Comparison of ENCODE assay signal across 13 cellular contexts in genomic region chr7:74476546-74477095, GRCh38. TPM values are rescaled to one million over a fixed set of nuclear protein-coding genes. Genes with fewer than 3 reads are reported as not detected.
DNase-seq lines count a peak whose midpoint lies in the region; ATAC-seq and TF ChIP-seq lines count a peak whose summit lies in the region.
"Had no signal": no experiment of that assay in that cellular context is flagged by ENCODE, and none has a peak within 500 bp of the region (broad histone marks: within the 10 kb centered on the region; RNA-seq: fewer than 3 reads in every experiment).

No MANE protein-coding gene starts in this region.

- H3K9me3 ChIP-seq in left ventricle myocardium inferior (replicated peaks) (no peaks in the 10 kb centered on the region), esophagus (ENCODE audit: control insufficient read depth in 2 of 2, insufficient read depth in 1 of 2, low read depth in 1 of 2, low read length in 1 of 2) (no peaks in the 10 kb centered on the region), trophoblast cell (ENCODE audit: insufficient read depth, low read depth, low read length) (no peaks in the 10 kb centered on the region), uterus (no peaks in the 10 kb centered on the region)

- peak overlapping the region; percentile 8 for H2BK12ac ChIP-seq in trophoblast cell (ENCODE audit: low read length)

- 69 to 72% methylated on average over 11 of the region's 11 CpGs for WGBS in esophagus, 2 donors
- no CpG with 5 or more reads among the region's 11 CpGs for WGBS in trophoblast cell (ENCODE audit: extremely low coverage, insufficient coverage, insufficient read length)

- H3K4me1 ChIP-seq in left ventricle myocardium inferior (peaks cover 66% of the 10 kb centered on the region), esophagus (ENCODE audit: control insufficient read depth in 2 of 2, insufficient read depth in 2 of 2, low read length in 1 of 2) (peaks cover 8 to 37% of the 10 kb centered on the region in 2 donors), trophoblast cell (ENCODE audit: control insufficient read depth in 1 of 2, insufficient read depth in 2 of 2, low read length in 2 of 2) (peaks cover 17 to 28% of the 10 kb centered on the region in 2 experiments), uterus (peaks cover 5 to 29% of the 10 kb centered on the region in 2 donors)

- H2AK5ac ChIP-seq in trophoblast cell (ENCODE audit: low read length) = no peak overlapping the region

- peaks cover 7% of the 10 kb centered on the region for H3K79me1 ChIP-seq in trophoblast cell (ENCODE audit: low read length)

- H3K4ac ChIP-seq in trophoblast cell (ENCODE audit: low read depth, low read length) = no peak overlapping the region

- no peak overlapping the region for H3K14ac ChIP-seq in trophoblast cell (ENCODE audit: low read length)

- peak overlapping the region; percentile 29 for H3K18ac ChIP-seq in trophoblast cell (ENCODE audit: low read length)

- no peak overlapping the region for H4K91ac ChIP-seq in trophoblast cell (ENCODE audit: low read depth, low read length)

- peaks cover 3% of the 10 kb centered on the region for H3K79me2 ChIP-seq in trophoblast cell (ENCODE audit: control insufficient read depth, insufficient read depth, low read length, poor library complexity)

- H3K27ac ChIP-seq in left ventricle myocardium inferior (replicated peaks) = peak overlapping the region; percentile 98
- H3K27ac ChIP-seq in esophagus (ENCODE audit: low read depth in 2 of 2, low read length in 1 of 2) = peak overlapping the region; percentile 93 to 94
- no peak overlapping the region for H3K27ac ChIP-seq in trophoblast cell (ENCODE audit: low read depth, low read length)
- H3K27ac ChIP-seq in uterus = peak overlapping the region; percentile 92 to 97

- ATAC-seq in GM21576 (IDR thresholded peaks at IDR 0.05; ENCODE audit: unreplicated experiment) = no peak

- no peak for DNase-seq in left ventricle myocardium inferior
- no peak for DNase-seq in cardiac septum (ENCODE audit: low spot score)
- DNase-seq in trophoblast cell = no peak
- DNase-seq in uterus = no peak
- no peak for DNase-seq in pons (ENCODE audit: low spot score)
- no peak for DNase-seq in NCI-H82 treated with DMSO at 0.1 percent for 48 hours (lab: John Stamatoyannopoulos, UW; ENCODE audit: unreplicated experiment)
- DNase-seq: activated CD8-positive, alpha-beta memory T cell treated with anti-CD3 and anti-CD28 coated beads, Interleukin-2, amount 50 U/mL, for 4 hours; DMS 273 treated with DMSO at 0.1 percent for 48 hours; head of caudate nucleus; midbrain; retina had no signal

- no peak overlapping the region for H3K23ac ChIP-seq in trophoblast cell (ENCODE audit: low read length)

- H4K12ac ChIP-seq in trophoblast cell (ENCODE audit: low read depth, low read length) = no peak overlapping the region

- H3K27me3 ChIP-seq in left ventricle myocardium inferior (ENCODE audit: low read depth) = no peaks in the 10 kb centered on the region
- H3K27me3 ChIP-seq in esophagus (ENCODE audit: control insufficient read depth in 1 of 2, insufficient read depth in 2 of 2, low read length in 2 of 2) = no peaks in the 10 kb centered on the region
- H3K27me3 ChIP-seq in trophoblast cell (ENCODE audit: insufficient read depth, low read length) = no peaks in the 10 kb centered on the region
- no peaks in the 10 kb centered on the region for H3K27me3 ChIP-seq in uterus

- intact Hi-C loops in left ventricle myocardium inferior (cut with micrococcal nuclease) (no loop called here), cardiac septum (cut with DNase I) (no loop called here), uterus (cut with DNase I; ENCODE audit: low total_unique reads) (no loop called here)

- no peak overlapping the region for H2BK5ac ChIP-seq in trophoblast cell (ENCODE audit: low read depth, low read length, poor library complexity)

- no peak for TF ChIP-seq CTCF in left ventricle myocardium inferior (IDR thresholded peaks at IDR 0.05; ENCODE audit: borderline replicate concordance)
- no peak for TF ChIP-seq CTCF in uterus (IDR thresholded peaks at IDR 0.05)

- no peak overlapping the region for H2BK120ac ChIP-seq in trophoblast cell (ENCODE audit: insufficient read depth, low read length, poor library complexity)

- no peak overlapping the region for H4K8ac ChIP-seq in trophoblast cell (ENCODE audit: low read depth, low read length)

- no peak overlapping the region for H2AFZ ChIP-seq in trophoblast cell (ENCODE audit: insufficient read depth, low read length, poor library complexity)

- no peaks in the 10 kb centered on the region for H3K36me3 ChIP-seq in left ventricle myocardium inferior
- H3K36me3 ChIP-seq in esophagus (ENCODE audit: control insufficient read depth in 2 of 2, insufficient read depth in 2 of 2, low read length in 1 of 2) = peaks cover 0 to 5% of the 10 kb centered on the region in 2 donors
- H3K36me3 ChIP-seq in trophoblast cell (ENCODE audit: control insufficient read depth in 1 of 2, insufficient read depth in 2 of 2, low read length in 2 of 2) = peaks cover 0 to 4% of the 10 kb centered on the region in 2 experiments
- no peaks in the 10 kb centered on the region for H3K36me3 ChIP-seq in uterus

- no peak overlapping the region for H3K4me2 ChIP-seq in trophoblast cell (ENCODE audit: low read length)

- H3K9ac ChIP-seq in trophoblast cell (ENCODE audit: low read length) = no peak overlapping the region

- TF ChIP-seq POLR2A in uterus (IDR thresholded peaks at IDR 0.05) = no peak

- H3K4me3 ChIP-seq in left ventricle myocardium inferior (no peak overlapping the region), esophagus (ENCODE audit: low read depth in 1 of 2, low read length in 2 of 2) (no peak overlapping the region), trophoblast cell (ENCODE audit: low read depth, low read length) (no peak overlapping the region), uterus (no peak overlapping the region)

RNA-seq across cellular contexts. Expression of gene GTF2IRD1, which starts 22.9 kb away (rescaled TPM):
- total RNA-seq in left ventricle myocardium inferior (15.8 TPM), cardiac septum (13.2 TPM), uterus (10 to 100 TPM; 11.5 to 39.1 (median 22.5) TPM)
- polyA plus RNA-seq in esophagus = 10 to 100 TPM; 30.4 to 43.4 TPM
- polyA plus RNA-seq in trophoblast cell (2013) = 20.3 and 24.6 TPM in 2 replicates
